In genomic region chr1:56978819-56979218, GRCh38 we compare ENCODE assay signal across 26 cellular contexts. TPM values are rescaled to one million over a fixed set of nuclear protein-coding genes. Genes with fewer than 3 reads are reported as not detected.
DNase-seq lines count a peak whose midpoint lies in the region; ATAC-seq and TF ChIP-seq lines count a peak whose summit lies in the region.
"Had no signal": no experiment of that assay in that cellular context is flagged by ENCODE, and none has a peak within 500 bp of the region (broad histone marks: within the 10 kb centered on the region; RNA-seq: fewer than 3 reads in every experiment).

No MANE protein-coding gene starts in this region.

- 16 to 21% methylated on average over 5 of the region's 5 CpGs for WGBS in body of pancreas, 2 donors
- 58% methylated on average over 5 of the region's 5 CpGs for WGBS in liver
- 69 to 70% methylated on average over 5 of the region's 5 CpGs for WGBS in GM23248 (ENCODE audit: low coverage in 1 of 2, low lambda C conversion rate in 2 of 2, missing lambda C conversion rate in 2 of 2), 2 experiments
- WGBS in neuronal stem cell (ENCODE audit: extremely low coverage in 2 of 2, insufficient read length in 2 of 2, insufficient replicate concordance in 1 of 2), 2 donors = no CpG with 5 or more reads among the region's 5 CpGs

- H3K36me3 ChIP-seq in body of pancreas (replicated peaks in 1 of 2; ENCODE audit: insufficient read depth in 1 of 2, low read depth in 2 of 2) = no peaks in the 10 kb centered on the region
- no peaks in the 10 kb centered on the region for H3K36me3 ChIP-seq in liver (ENCODE audit: control insufficient read depth in 4 of 4, insufficient read depth in 3 of 4, low read depth in 1 of 4, low read length in 3 of 4)
- H3K36me3 ChIP-seq in GM23248 (ENCODE audit: low read depth) = no peaks in the 10 kb centered on the region
- no peaks in the 10 kb centered on the region for H3K36me3 ChIP-seq in neuronal stem cell (replicated peaks in 1 of 2; ENCODE audit: control insufficient read depth in 2 of 2, insufficient read depth in 2 of 2, low read length in 2 of 2)
- H3K36me3 ChIP-seq: HAP-1 had no signal

- no peaks in the 10 kb centered on the region for H3K9me3 ChIP-seq in body of pancreas
- H3K9me3 ChIP-seq in liver (ENCODE audit: control insufficient read depth in 4 of 4, low read length in 3 of 4) = no peaks in the 10 kb centered on the region
- H3K9me3 ChIP-seq in GM23248 (ENCODE audit: low read depth) = no peaks in the 10 kb centered on the region
- H3K9me3 ChIP-seq in neuronal stem cell (replicated peaks in 1 of 2; ENCODE audit: control insufficient read depth in 2 of 2, insufficient read depth in 1 of 2, low read depth in 1 of 2, low read length in 2 of 2) = no peaks in the 10 kb centered on the region
- H3K9me3 ChIP-seq: HAP-1 had no signal

- H4K8ac ChIP-seq in neuronal stem cell (ENCODE audit: low read depth, low read length) = no peak overlapping the region

- DNase-seq in NCI-H82 (lab: John Stamatoyannopoulos, UW) = peak; percentile 9
- no peak for DNase-seq in NCI-H82 treated with DMSO at 0.1 percent for 48 hours (lab: John Stamatoyannopoulos, UW; ENCODE audit: unreplicated experiment)
- DNase-seq in body of pancreas = peak; percentile 26 to 46 (median 36)
- DNase-seq in GM23248 = no peak
- no peak for DNase-seq in retina
- no peak for DNase-seq in neuronal stem cell (ENCODE audit: low spot score)
- no peak for DNase-seq in NCI-H1105 treated with DMSO at 0.1 percent for 48 hours (lab: John Stamatoyannopoulos, UW)
- DNase-seq: AML-193; C1 segment of cervical spinal cord; Calu3; CD8-positive, alpha-beta memory T cell; DMS153; GF-D8; MV-4-11; NCI-H1694; NCI-H2081; NCI-H510A; Right ventricle myocardium superior had no signal

- H3K18ac ChIP-seq in neuronal stem cell (ENCODE audit: low read length) = no peak overlapping the region

- H3K9me2 ChIP-seq in GM23248 (ENCODE audit: insufficient read depth) = no peaks in the 10 kb centered on the region

- no peaks in the 10 kb centered on the region for H3F3A ChIP-seq in GM23248 (ENCODE audit: insufficient read depth)

- H3K4me2 ChIP-seq in GM23248 (ENCODE audit: unreplicated experiment) = no peak overlapping the region
- no peak overlapping the region for H3K4me2 ChIP-seq in neuronal stem cell (ENCODE audit: insufficient read depth, low read length, poor library complexity, severe bottlenecking)
- H3K4me2 ChIP-seq: KMS-11 had no signal

- H3K14ac ChIP-seq in neuronal stem cell (ENCODE audit: low read length) = no peak overlapping the region

- no peaks in the 10 kb centered on the region for H3K79me1 ChIP-seq in neuronal stem cell (ENCODE audit: low read depth, low read length)

- H2AFZ ChIP-seq in GM23248 = no peak overlapping the region
- no peak overlapping the region for H2AFZ ChIP-seq in neuronal stem cell (ENCODE audit: low read length)

- no peak overlapping the region for H2BK12ac ChIP-seq in neuronal stem cell (ENCODE audit: low read length)

- no peak overlapping the region for H3K23ac ChIP-seq in neuronal stem cell (ENCODE audit: low read depth, low read length, poor library complexity)

- H3K4me3 ChIP-seq in body of pancreas (no peak overlapping the region), liver (ENCODE audit: low read depth in 1 of 3, low read length in 3 of 3) (no peak overlapping the region), GM23248 (no peak overlapping the region), neuronal stem cell (ENCODE audit: low read length in 2 of 2) (no peak overlapping the region)
- H3K4me3 ChIP-seq: HAP-1 had no signal

- no peak overlapping the region for H3K4ac ChIP-seq in neuronal stem cell (ENCODE audit: low read length)

- no peak overlapping the region for H2AK5ac ChIP-seq in neuronal stem cell (ENCODE audit: low read depth, low read length)

- in situ Hi-C loops in GM23248 (cut with MboI) = loop anchor here (10.0 kb wide), 1 partner anchor 144 kb away; no protein-coding TSS in a partner anchor

- H3K9ac ChIP-seq in liver (ENCODE audit: low read depth in 1 of 2, low read length in 2 of 2) (no peak overlapping the region), GM23248 (no peak overlapping the region), neuronal stem cell (ENCODE audit: low read depth, low read length, poor library complexity) (no peak overlapping the region)
- H3K9ac ChIP-seq: KMS-11 had no signal

- H3K27me3 ChIP-seq in body of pancreas (no peaks in the 10 kb centered on the region), liver (ENCODE audit: control insufficient read depth in 4 of 4, insufficient read depth in 4 of 4, low read length in 3 of 4) (no peaks in the 10 kb centered on the region), GM23248 (replicated peaks; ENCODE audit: insufficient read depth) (no peaks in the 10 kb centered on the region; the same call in 1 of the 2 replicates), neuronal stem cell (ENCODE audit: control insufficient read depth in 3 of 3, insufficient read depth in 3 of 3, low read depth in 1 of 3, low read length in 3 of 3) (peaks cover 0 to 16% (median 0%) of the 10 kb centered on the region in 3 experiments)

- H4K20me1 ChIP-seq in GM23248 (ENCODE audit: insufficient read depth) = no peaks in the 10 kb centered on the region

- no peak overlapping the region for H2BK5ac ChIP-seq in neuronal stem cell (ENCODE audit: low read length)

- no peak overlapping the region for H2BK120ac ChIP-seq in neuronal stem cell (ENCODE audit: low read depth, low read length)

- peak; percentile 8 to 13 for TF ChIP-seq RAD21 in liver (IDR thresholded peaks at IDR 0.05)

- no peak overlapping the region for H3K27ac ChIP-seq in body of pancreas
- H3K27ac ChIP-seq in liver (ENCODE audit: low read depth in 1 of 2, low read length in 2 of 2) = no peak overlapping the region
- H3K27ac ChIP-seq in GM23248 = no peak overlapping the region
- H3K27ac ChIP-seq in neuronal stem cell (replicated peaks; ENCODE audit: low read length) = no peak overlapping the region
- H3K27ac ChIP-seq: HL-60, KMS-11 had no signal

- H3K4me1 ChIP-seq in body of pancreas = peaks cover 9% of the 10 kb centered on the region
- peaks cover 0 to 5% (median 3%) of the 10 kb centered on the region in 4 donors for H3K4me1 ChIP-seq in liver (ENCODE audit: control insufficient read depth in 4 of 4, insufficient read depth in 4 of 4, low read length in 3 of 4)
- no peaks in the 10 kb centered on the region for H3K4me1 ChIP-seq in GM23248 (ENCODE audit: insufficient read depth)
- no peaks in the 10 kb centered on the region for H3K4me1 ChIP-seq in neuronal stem cell (ENCODE audit: control insufficient read depth in 2 of 2, insufficient read depth in 1 of 2, low read depth in 1 of 2, low read length in 2 of 2)
- H3K4me1 ChIP-seq: HAP-1 had no signal

- ATAC-seq in body of pancreas = peak; percentile 56

- no peak overlapping the region for H2BK15ac ChIP-seq in neuronal stem cell (ENCODE audit: low read length)

- TF ChIP-seq CTCF in body of pancreas (IDR thresholded peaks at IDR 0.05) (no peak), liver (IDR thresholded peaks at IDR 0.05; ENCODE audit: low read depth, low read length, missing input control) (no peak)

- H4K91ac ChIP-seq in neuronal stem cell (ENCODE audit: low read depth, low read length, poor library complexity) = no peak overlapping the region

- TF ChIP-seq POLR2A in body of pancreas (IDR thresholded peaks at IDR 0.05) = no peak

- no peaks in the 10 kb centered on the region for H3K79me2 ChIP-seq in GM23248 (ENCODE audit: insufficient read depth)

- intact Hi-C loops in body of pancreas (cut with DNase I) = loop anchor here (5.0 kb wide), 1 partner anchor 147 kb away; no protein-coding TSS in a partner anchor

TF ChIP-seq in liver, 16 proteins besides CTCF, POLR2A, EP300 and RAD21:
- no peak for TF ChIP-seq NR2F2 (IDR thresholded peaks at IDR 0.05)
- no peak for TF ChIP-seq ZBTB33 (IDR thresholded peaks at IDR 0.05)
- TF ChIP-seq EGR1 (IDR thresholded peaks at IDR 0.05; ENCODE audit: low read depth in 2 of 2) = no peak
- TF ChIP-seq FOXA1 (IDR thresholded peaks at IDR 0.05) = no peak
- TF ChIP-seq YY1 (IDR thresholded peaks at IDR 0.05) = no peak
- no peak for TF ChIP-seq TAF1 (conservative IDR thresholded peaks at IDR 0.05)

RNA-seq across cellular contexts. Expression of gene C8B, which starts 13.0 kb away (rescaled TPM):
- total RNA-seq in body of pancreas (not detected), liver (100 to 1,000 TPM; 151 to 703 TPM)
- polyA plus RNA-seq in liver (100 to 1,000 TPM; 299 to 413 TPM), GM23248 (2016; fragmentation: Nextera tagmentation; extraction: Ambion mirVana) (not detected in 2 replicates)
- not detected in 2 replicates for total RNA-seq in GM23248 (2014; rRNA removed; shearing (Covaris generic))
- not detected for polyA plus RNA-seq in neuronal stem cell (2013, experiment 1 of 2)
- polyA plus RNA-seq in neuronal stem cell (2013, experiment 2 of 2) = not detected
- total RNA-seq: A172; Calu3; CD8-positive, alpha-beta memory T cell; HT-29; Right ventricle myocardium superior; SK-MEL-5 had no signal
- polyA plus RNA-seq: AG04450; CD8-positive, alpha-beta memory T cell had no signal

Comparison
In these comparisons a context has a peak if more than half of its experiments do, and no peak if none do; other contexts are left out.
1. DNase-seq: peak in NCI-H82 (single experiment) and body of pancreas (4 of 4); none in NCI-H82 treated with DMSO at 0.1 percent for 48 hours (single experiment), GM23248 (single experiment), retina (single experiment), neuronal stem cell (single experiment) and NCI-H1105 treated with DMSO at 0.1 percent for 48 hours (single experiment).
2. RNA of gene C8B, which starts 13.0 kb away (total RNA-seq): 151 to 703 TPM in liver; not detected in body of pancreas and not detected in GM23248; every median in the first group is over 100 times any median in the second.